ENCODE assay signal across 8 cellular contexts in the genomic region with DNA sequence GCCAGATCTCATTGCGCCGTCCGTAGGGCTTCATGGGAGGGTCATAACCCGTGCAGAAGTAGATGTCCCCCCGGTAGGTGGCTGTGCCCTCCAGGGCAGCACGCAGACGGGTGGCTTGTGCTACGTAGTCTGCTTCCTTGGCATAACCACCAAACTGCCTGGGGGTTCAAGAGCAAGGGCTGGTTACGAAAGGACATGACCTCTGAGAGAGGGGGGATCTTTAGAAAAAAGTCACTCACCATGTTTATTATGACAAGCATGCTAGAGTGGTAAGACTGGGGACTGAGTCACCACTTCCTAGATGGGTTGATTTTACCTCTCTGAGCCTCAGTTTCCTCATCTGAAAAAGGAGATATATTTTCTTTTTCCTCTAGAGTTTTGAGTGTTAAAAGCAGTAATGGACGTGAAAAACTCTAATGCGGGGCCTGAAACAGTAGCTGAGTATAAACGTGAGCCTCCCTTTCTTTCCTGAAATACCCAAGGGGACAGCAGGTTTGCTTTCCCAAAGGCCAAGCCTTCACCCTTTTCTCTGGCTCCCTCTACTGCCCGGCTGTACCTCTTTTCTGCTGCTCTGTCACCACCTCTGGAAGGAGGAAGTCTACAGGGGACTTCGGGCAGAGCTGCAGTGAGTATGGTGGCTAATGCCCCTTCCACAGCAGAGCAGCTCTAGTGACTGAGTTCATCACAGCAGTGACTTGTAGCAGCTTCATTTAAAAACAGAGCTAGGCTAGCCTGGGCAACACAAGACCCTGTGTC. TPM values are rescaled to one million over a fixed set of nuclear protein-coding genes. Genes with fewer than 3 reads are reported as not detected.
DNase-seq lines count a peak whose midpoint lies in the region; ATAC-seq, FAIRE-seq and TF ChIP-seq lines count a peak whose summit lies in the region.

No MANE protein-coding gene starts in this region.

- FAIRE-seq in GM19239 (lab: Jason Lieb, UNC), result no peak

- H3K9me3 Mint-ChIP-seq in type B pancreatic cell, result peaks cover 5% of the 10 kb centered on the region

- H3K9me3 ChIP-seq in SJCRH30 (replicated peaks) (no peaks in the 10 kb centered on the region), gastroesophageal sphincter (peaks cover 0 to 18% (median 0%) of the 10 kb centered on the region in 3 donors), stomach smooth muscle (ENCODE audit: control insufficient read depth in 2 of 2, low read length in 2 of 2) (peaks cover 4 to 10% of the 10 kb centered on the region in 2 donors), T-helper 17 cell (ENCODE audit: control insufficient read depth, low read length, poor library complexity, severe bottlenecking) (peaks cover 3% of the 10 kb centered on the region)

- no peaks in the 10 kb centered on the region for H3K4me1 ChIP-seq in SJCRH30
- H3K4me1 ChIP-seq in gastroesophageal sphincter, result peaks cover 0 to 17% (median 16%) of the 10 kb centered on the region in 3 donors
- H3K4me1 ChIP-seq in stomach smooth muscle (ENCODE audit: control insufficient read depth, insufficient read depth, low read length), result peaks cover 11% of the 10 kb centered on the region

- WGBS in gastroesophageal sphincter (ENCODE audit: low coverage in 1 of 2), 2 donors, result 71% methylated on average over 5 to 6 of the region's 14 CpGs

- H3K27ac Mint-ChIP-seq in type B pancreatic cell (no peak overlapping the region), T-helper 17 cell (no peak overlapping the region)

- H3K4me3 ChIP-seq in SJCRH30 (no peak overlapping the region), gastroesophageal sphincter (no peak overlapping the region), stomach smooth muscle (ENCODE audit: low read length in 2 of 2) (no peak overlapping the region)

- peak overlapping the region in 1 of 2 donors; percentile 5 for H3K9ac ChIP-seq in stomach smooth muscle (ENCODE audit: low read length in 2 of 2)

- peaks cover 67% of the 10 kb centered on the region for H3K36me3 Mint-ChIP-seq in type B pancreatic cell
- peaks cover 5% of the 10 kb centered on the region for H3K36me3 Mint-ChIP-seq in T-helper 17 cell (ENCODE audit: low read depth)

- ATAC-seq in gastroesophageal sphincter (no peak), HG03460 (IDR thresholded peaks at IDR 0.05; ENCODE audit: unreplicated experiment) (no peak), T-helper 17 cell (no peak)

- H3K27me3 ChIP-seq in SJCRH30 (no peaks in the 10 kb centered on the region), gastroesophageal sphincter (no peaks in the 10 kb centered on the region), stomach smooth muscle (ENCODE audit: control insufficient read depth in 1 of 2, insufficient read depth in 2 of 2, low read length in 2 of 2) (no peaks in the 10 kb centered on the region)

- no peak for TF ChIP-seq EP300 in gastroesophageal sphincter (IDR thresholded peaks at IDR 0.05)

- TF ChIP-seq CTCF in gastroesophageal sphincter (IDR thresholded peaks at IDR 0.05), result no peak
- no peak for TF ChIP-seq CTCF in type B pancreatic cell (conservative IDR thresholded peaks at IDR 0.05)

- H3K36me3 ChIP-seq in SJCRH30 (peaks cover 12% of the 10 kb centered on the region), gastroesophageal sphincter (peaks cover 0 to 78% of the 10 kb centered on the region in 2 donors), stomach smooth muscle (ENCODE audit: control insufficient read depth in 2 of 2, insufficient read depth in 2 of 2, low read length in 2 of 2) (peaks cover 29 to 37% of the 10 kb centered on the region in 2 donors)

- DNase-seq in A172 (ENCODE audit: low spot score) (peak; percentile 60), GM19239 (ENCODE audit: insufficient read length, low spot score) (peak; percentile 9), SJCRH30 (peak; percentile 17 to 43), type B pancreatic cell (ENCODE audit: extremely low spot score, unreplicated experiment) (no peak), T-helper 17 cell (no peak)

- H3K4me3 Mint-ChIP-seq in type B pancreatic cell (no peak overlapping the region), T-helper 17 cell (no peak overlapping the region)

- H3K27me3 Mint-ChIP-seq in type B pancreatic cell (no peaks in the 10 kb centered on the region), T-helper 17 cell (no peaks in the 10 kb centered on the region)

- H3K4me1 Mint-ChIP-seq in type B pancreatic cell (ENCODE audit: unreplicated experiment), result no peaks in the 10 kb centered on the region
- H3K4me1 Mint-ChIP-seq in T-helper 17 cell, result no peaks in the 10 kb centered on the region

- no peak for TF ChIP-seq POLR2A in gastroesophageal sphincter (IDR thresholded peaks at IDR 0.05)

- H3K27ac ChIP-seq in SJCRH30 (no peak overlapping the region), gastroesophageal sphincter (peak overlapping the region in 3 of 4 donors; percentile 42 to 56 (median 43)), stomach smooth muscle (ENCODE audit: low read length) (peak overlapping the region; percentile 2)

RNA-seq across cellular contexts. Expression of a gene that starts 23.5 kb away (rescaled TPM):
- not detected in 2 replicates for total RNA-seq in A172 (2014; rRNA removed; shearing (Covaris generic))
- not detected in 2 replicates for total RNA-seq in SJCRH30 (2014; rRNA removed; shearing (Covaris generic))
- not detected for total RNA-seq in gastroesophageal sphincter
- 5.5 TPM in 1 of 2 replicates, not detected in the other for total RNA-seq in type B pancreatic cell (ENCODE audit: low replicate concordance)
- total RNA-seq in T-helper 17 cell, result not detected

RNA-seq across cellular contexts. Expression of a gene that starts 24.6 kb away (rescaled TPM):
- 4.3 and 7.1 TPM in 2 replicates for total RNA-seq in A172 (2014; rRNA removed; shearing (Covaris generic))
- 9.0 and 9.1 TPM in 2 replicates for total RNA-seq in SJCRH30 (2014; rRNA removed; shearing (Covaris generic))
- total RNA-seq in gastroesophageal sphincter (10 to 100 TPM; 33.8 to 47.5 (median 41.9) TPM), type B pancreatic cell (ENCODE audit: low replicate concordance) (66.4 and 146 TPM in 2 replicates), T-helper 17 cell (10 to 100 TPM; 10.8 to 11.5 TPM)

Comparison
In these comparisons a context has a peak if more than half of its experiments do, and no peak if none do; other contexts are left out.
1. DNase-seq: peak in A172 (single experiment), GM19239 (single experiment) and SJCRH30 (2 of 2); none in type B pancreatic cell (single experiment) and T-helper 17 cell (0 of 3).